ENCODE assay signal across 8 cellular contexts in the genomic region with DNA sequence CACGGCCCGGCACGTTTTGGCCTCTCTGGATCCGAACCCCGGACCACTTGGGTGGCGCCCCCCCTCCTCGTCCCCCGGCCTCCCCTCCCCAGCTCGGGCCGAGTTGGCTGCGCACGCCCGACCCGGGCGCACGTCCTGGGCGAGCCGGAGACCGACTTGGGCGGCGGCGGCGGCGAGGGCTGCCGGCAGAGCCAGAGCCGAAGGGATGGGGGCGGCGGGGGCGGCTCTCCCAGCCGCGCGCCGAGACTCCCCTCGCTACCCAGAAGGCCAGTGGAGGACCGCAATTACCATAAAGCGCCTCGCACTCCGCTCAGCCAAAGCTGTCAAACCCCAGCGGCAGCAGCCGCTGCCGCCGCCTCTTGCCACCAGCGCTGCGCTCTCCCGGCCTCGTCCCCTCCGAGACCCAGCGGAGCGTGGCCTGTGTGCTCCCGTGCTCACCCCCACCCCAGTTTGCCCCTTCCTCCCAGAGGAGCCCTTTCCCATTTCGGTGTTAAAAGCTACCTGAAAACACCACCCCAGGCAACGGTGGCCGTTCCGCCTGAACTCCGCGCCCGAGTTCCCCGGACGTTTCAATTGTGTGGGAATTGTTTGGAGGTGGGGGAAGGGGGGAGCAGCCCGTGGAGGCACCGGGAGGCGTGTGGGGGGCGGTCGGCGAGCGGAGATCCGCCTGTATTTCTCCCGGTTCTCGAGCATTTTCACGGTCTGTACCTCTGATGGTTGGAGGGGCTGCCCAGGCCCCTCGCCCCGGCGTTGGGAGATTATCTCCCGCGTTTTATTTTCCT. TPM values are rescaled to one million over a fixed set of nuclear protein-coding genes. Genes with fewer than 3 reads are reported as not detected.
A peak's percentile ranks its signal among the peaks of the same experiment; 100 is the strongest.
DNase-seq lines count a peak whose midpoint lies in the region; ATAC-seq and TF ChIP-seq lines count a peak whose summit lies in the region.

No MANE protein-coding gene starts in this region.

- peaks cover 0 to 11% of the 10 kb centered on the region in 2 donors for H3K9me3 ChIP-seq in lung (ENCODE audit: control insufficient read depth in 2 of 2, insufficient read depth in 1 of 2, low read length in 1 of 2)

- no peaks in the 10 kb centered on the region for H3K36me3 ChIP-seq in lung (ENCODE audit: control insufficient read depth in 2 of 2, insufficient read depth in 2 of 2, low read length in 2 of 2)

- H3K27me3 ChIP-seq in lung (ENCODE audit: control insufficient read depth, insufficient read depth), result peaks cover 3% of the 10 kb centered on the region

- H3K4me1 ChIP-seq in lung (ENCODE audit: control insufficient read depth in 2 of 2, insufficient read depth in 2 of 2, low read length in 2 of 2), result peaks cover 0 to 6% of the 10 kb centered on the region in 2 donors

- peak; percentile 19 to 20 for ATAC-seq in activated T-cell treated with anti-CD3 and anti-CD28 coated beads, Interleukin-2, amount 50 U/mL, for 4 hours
- ATAC-seq in lung (ENCODE audit: insufficient read depth, low FRiP score), result no peak
- ATAC-seq in GM19328 (IDR thresholded peaks at IDR 0.05; ENCODE audit: unreplicated experiment), result no peak

- H3K4me3 ChIP-seq in choroid plexus epithelial cell (ENCODE audit: low read depth, low read length) (peak overlapping the region; percentile 65), lung (no peak overlapping the region)

- no peak for TF ChIP-seq CTCF in choroid plexus epithelial cell (conservative IDR thresholded peaks at IDR 0.05; ENCODE audit: low read depth, low read length)
- no peak for TF ChIP-seq CTCF in lung (IDR thresholded peaks at IDR 0.05; ENCODE audit: control extremely low read depth, extremely low read depth)

- no peaks in the 10 kb centered on the region for H3K9me3 Mint-ChIP-seq in activated T-cell treated with anti-CD3 and anti-CD28 coated beads, Interleukin-2, amount 50 U/mL, for 4 hours
- no peaks in the 10 kb centered on the region for H3K9me3 Mint-ChIP-seq in T-helper 1 cell treated with Interleukin-12 subunit alpha and Interleukin-12 subunit beta and Interleukin-4 antibody, amounts not matched to agents 30 μg/mL and 1 μg/mL, for 36 hours

- WGBS in lung, 2 donors, result 0 to 9% methylated on average over 41 to 75 of the region's 75 CpGs

- H3K27ac ChIP-seq in lung (ENCODE audit: low read depth in 1 of 2, low read length in 1 of 2) (peak overlapping the region; percentile 54 to 94), substantia nigra (ENCODE audit: low read depth, low read length, poor library complexity, severe bottlenecking) (peak overlapping the region; percentile 67)

- no peaks in the 10 kb centered on the region for H3K36me3 Mint-ChIP-seq in activated T-cell treated with anti-CD3 and anti-CD28 coated beads, Interleukin-2, amount 50 U/mL, for 4 hours (ENCODE audit: insufficient read depth)
- no peaks in the 10 kb centered on the region for H3K36me3 Mint-ChIP-seq in T-helper 1 cell treated with Interleukin-12 subunit alpha and Interleukin-12 subunit beta and Interleukin-4 antibody, amounts not matched to agents 30 μg/mL and 1 μg/mL, for 36 hours (ENCODE audit: low read depth)

- H3K4me3 Mint-ChIP-seq in activated T-cell treated with anti-CD3 and anti-CD28 coated beads, Interleukin-2, amount 50 U/mL, for 4 hours, result peak overlapping the region; percentile 79
- peak overlapping the region; percentile 88 for H3K4me3 Mint-ChIP-seq in T-helper 1 cell treated with Interleukin-12 subunit alpha and Interleukin-12 subunit beta and Interleukin-4 antibody, amounts not matched to agents 30 μg/mL and 1 μg/mL, for 36 hours

- no peaks in the 10 kb centered on the region for H3K27me3 Mint-ChIP-seq in activated T-cell treated with anti-CD3 and anti-CD28 coated beads, Interleukin-2, amount 50 U/mL, for 4 hours (ENCODE audit: low read depth)
- H3K27me3 Mint-ChIP-seq in T-helper 1 cell treated with Interleukin-12 subunit alpha and Interleukin-12 subunit beta and Interleukin-4 antibody, amounts not matched to agents 30 μg/mL and 1 μg/mL, for 36 hours (ENCODE audit: low read depth), result no peaks in the 10 kb centered on the region

- DNase-seq in activated T-cell treated with anti-CD3 and anti-CD28 coated beads, Interleukin-2, amount 50 U/mL, for 4 hours, result no peak
- DNase-seq in activated T-cell treated with anti-CD3 and anti-CD28 coated beads, Interleukin-2, amount 50 U/mL, for 1 hour, result no peak
- DNase-seq in HuH-7 (ENCODE audit: low spot score) (peak; percentile 52), choroid plexus epithelial cell (ENCODE audit: low read depth) (peak; percentile 56), lung (ENCODE audit: low spot score) (no peak), substantia nigra (lab: John Stamatoyannopoulos, UW) (peak in 34 of 49 donors; percentile 17 to 71 (median 44))

- peak overlapping the region; percentile 92 for H3K27ac Mint-ChIP-seq in T-helper 1 cell treated with Interleukin-12 subunit alpha and Interleukin-12 subunit beta and Interleukin-4 antibody, amounts not matched to agents 30 μg/mL and 1 μg/mL, for 36 hours

- H3K4me1 Mint-ChIP-seq in activated T-cell treated with anti-CD3 and anti-CD28 coated beads, Interleukin-2, amount 50 U/mL, for 4 hours (ENCODE audit: low read depth), result peaks cover 13% of the 10 kb centered on the region
- H3K4me1 Mint-ChIP-seq in T-helper 1 cell treated with Interleukin-12 subunit alpha and Interleukin-12 subunit beta and Interleukin-4 antibody, amounts not matched to agents 30 μg/mL and 1 μg/mL, for 36 hours (ENCODE audit: low read depth), result peaks cover 15% of the 10 kb centered on the region

RNA-seq across cellular contexts. Expression of a gene that starts 0.7 kb away (rescaled TPM):
- total RNA-seq in activated T-cell treated with anti-CD3 and anti-CD28 coated beads, Interleukin-2, amount 50 U/mL, for 4 hours, result 10 to 100 TPM; 53.4 to 58.5 (median 54.5) TPM
- 10 to 100 TPM; 18.8 to 67.2 TPM for total RNA-seq in lung
- 10 to 100 TPM; 10.8 to 13.1 TPM for polyA plus RNA-seq in lung

Comparison
In these comparisons a context has a peak if more than half of its experiments do, and no peak if none do; other contexts are left out.
1. ATAC-seq: peak in activated T-cell treated with anti-CD3 and anti-CD28 coated beads, Interleukin-2, amount 50 U/mL, for 4 hours (2 of 2); none in lung (single experiment) and GM19328 (single experiment).
2. DNase-seq: peak in HuH-7 (single experiment), choroid plexus epithelial cell (single experiment) and substantia nigra (34 of 49); none in activated T-cell treated with anti-CD3 and anti-CD28 coated beads, Interleukin-2, amount 50 U/mL, for 4 hours (single experiment), activated T-cell treated with anti-CD3 and anti-CD28 coated beads, Interleukin-2, amount 50 U/mL, for 1 hour (single experiment) and lung (single experiment).